8 cellular contexts compared by ENCODE assay signal in genomic region chr1:168637350-168637991, GRCh38.
DNase-seq lines count a peak whose midpoint lies in the region; ATAC-seq and TF ChIP-seq lines count a peak whose summit lies in the region.

No MANE protein-coding gene starts in this region.

- H3K23ac ChIP-seq in IMR-90 (ENCODE audit: low read depth, low read length) = no peak overlapping the region

- no peak overlapping the region for H4K8ac ChIP-seq in IMR-90 (ENCODE audit: low read depth in 2 of 2, low read length in 2 of 2)

- H3K9me3 ChIP-seq in IMR-90 (ENCODE audit: control insufficient read depth, insufficient read depth, low read length) = no peaks in the 10 kb centered on the region
- H3K9me3 ChIP-seq in Panc1 (ENCODE audit: control insufficient read depth, insufficient read depth, low read depth, low read length) = no peaks in the 10 kb centered on the region
- no peaks in the 10 kb centered on the region for H3K9me3 ChIP-seq in fibroblast of lung (ENCODE audit: control insufficient read depth, insufficient read depth, low read depth, low read length)

- in situ Hi-C loops in IMR-90 (cut with MboI; ENCODE audit: low sequenced_read_pairs) = no loop called here
- in situ Hi-C loops in Panc1 (cut with HindIII; ENCODE audit: low pct_unique_long_range_greater_than_20kb, low sequenced_read_pairs) = no loop called here

- H3K14ac ChIP-seq in IMR-90 (replicated peaks; ENCODE audit: low read depth, low read length) = no peak overlapping the region

- no peak overlapping the region for H2AK9ac ChIP-seq in IMR-90 (replicated peaks; ENCODE audit: low read depth, low read length, poor library complexity)

- H2AK5ac ChIP-seq in IMR-90 (ENCODE audit: low read depth, low read length) = no peak overlapping the region

- intact Hi-C loops in IMR-90 (cut with micrococcal nuclease) (loop anchor here (10.0 kb wide), 1 partner anchor 707 kb away; no protein-coding TSS in a partner anchor), Panc1 (cut with micrococcal nuclease; ENCODE audit: unreplicated experiment) (no loop called here)
- intact Hi-C loops in activated CD4-positive, alpha-beta memory T cell treated with anti-CD3 and anti-CD28 coated beads for 36 hours (cut with micrococcal nuclease) = no loop called here

- H2BK15ac ChIP-seq in IMR-90 (ENCODE audit: low read depth, low read length) = no peak overlapping the region

- H3K9me1 ChIP-seq in IMR-90 (ENCODE audit: insufficient read depth, low read length) = no peaks in the 10 kb centered on the region

- CTCF ChIA-PET in IMR-90 (lab: Yijun Ruan, JAX) (interaction anchor here (0.6 kb wide), 2 partner anchors 10 to 34 kb away, joined by 3 to 4 read pairs; no protein-coding TSS in a partner anchor), Panc1 (lab: Charles Lee) (no interaction called here)
- CTCF ChIA-PET in activated CD4-positive, alpha-beta memory T cell treated with anti-CD3 and anti-CD28 coated beads for 36 hours (lab: Charles Lee) = interaction anchor here (0.6 to 2.2 kb wide), 6 partner anchors 7 to 711 kb away, joined by 3 to 10 read pairs (median 6); no protein-coding TSS in a partner anchor

- H3K36me3 Mint-ChIP-seq in activated CD4-positive, alpha-beta memory T cell treated with anti-CD3 and anti-CD28 coated beads for 36 hours = no peaks in the 10 kb centered on the region

- H3K9ac ChIP-seq in IMR-90 (ENCODE audit: low read depth, low read length) (no peak overlapping the region), fibroblast of lung (ENCODE audit: insufficient read depth, low read length) (no peak overlapping the region)

- H3K27me3 Mint-ChIP-seq in activated CD4-positive, alpha-beta memory T cell treated with anti-CD3 and anti-CD28 coated beads for 36 hours = peaks cover 10% of the 10 kb centered on the region

- no peaks in the 10 kb centered on the region for H3K9me3 Mint-ChIP-seq in activated CD4-positive, alpha-beta memory T cell treated with anti-CD3 and anti-CD28 coated beads for 36 hours

- no peak for TF ChIP-seq POLR2A in IMR-90 (IDR thresholded peaks at IDR 0.05; ENCODE audit: low read depth, low read length)

- no peak overlapping the region for H2BK120ac ChIP-seq in IMR-90 (ENCODE audit: low read depth, low read length)

- H3K4me1 ChIP-seq in IMR-90 (ENCODE audit: control insufficient read depth, insufficient read depth, low read length) = no peaks in the 10 kb centered on the region
- no peaks in the 10 kb centered on the region for H3K4me1 ChIP-seq in Panc1 (ENCODE audit: control insufficient read depth, insufficient read depth, low read length)
- H3K4me1 ChIP-seq in fibroblast of lung (ENCODE audit: control insufficient read depth, extremely low read depth, insufficient read depth, low read length) = no peaks in the 10 kb centered on the region

- H2BK5ac ChIP-seq in IMR-90 (ENCODE audit: low read depth, low read length, poor library complexity, severe bottlenecking) = no peak overlapping the region

- no peaks in the 10 kb centered on the region for H3K4me1 Mint-ChIP-seq in activated CD4-positive, alpha-beta memory T cell treated with anti-CD3 and anti-CD28 coated beads for 36 hours (ENCODE audit: low read depth)

- H3K27me3 ChIP-seq in IMR-90 (ENCODE audit: control insufficient read depth, insufficient read depth, low read length) (no peaks in the 10 kb centered on the region), Panc1 (ENCODE audit: control insufficient read depth, insufficient read depth, low read length) (peaks cover 2% of the 10 kb centered on the region; the same call in 1 of the 2 replicates), fibroblast of lung (ENCODE audit: control insufficient read depth, insufficient read depth, low read length) (no peaks in the 10 kb centered on the region)

- H4K5ac ChIP-seq in IMR-90 (ENCODE audit: low read depth, low read length) = no peak overlapping the region

- ATAC-seq in IMR-90 (ENCODE audit: low read depth) = peak; percentile 21; the same call in 1 of the 2 replicates
- no peak for ATAC-seq in Panc1
- no peak for ATAC-seq in GM19452 (IDR thresholded peaks at IDR 0.05; ENCODE audit: unreplicated experiment)

- no TSS peak for BruUV-seq in IMR-90 (replicated peaks; lab: Mats Ljungman, UMichigan)
- BruUV-seq in Panc1 (replicated peaks; lab: Mats Ljungman, UMichigan) = no TSS peak

- no peak overlapping the region for H3K4me3 ChIP-seq in IMR-90 (ENCODE audit: insufficient read depth, low read depth, low read length)
- H3K4me3 ChIP-seq in Panc1 (ENCODE audit: low read depth in 2 of 2, low read length in 2 of 2) = no peak overlapping the region
- no peak overlapping the region for H3K4me3 ChIP-seq in fibroblast of lung (replicated peaks in 1 of 4; ENCODE audit: control extremely low read depth in 1 of 4, insufficient read depth in 1 of 4, low read depth in 3 of 4, low read length in 4 of 4)

- no peak overlapping the region for H3K4me3 Mint-ChIP-seq in activated CD4-positive, alpha-beta memory T cell treated with anti-CD3 and anti-CD28 coated beads for 36 hours

- H3K79me1 ChIP-seq in IMR-90 (ENCODE audit: low read depth in 1 of 2, low read length in 2 of 2) = no peaks in the 10 kb centered on the region

- H3K36me3 ChIP-seq in IMR-90 (ENCODE audit: control insufficient read depth, insufficient read depth, low read length) (no peaks in the 10 kb centered on the region), Panc1 (ENCODE audit: control insufficient read depth, insufficient read depth, low read length) (no peaks in the 10 kb centered on the region), fibroblast of lung (ENCODE audit: control insufficient read depth, insufficient read depth, low read length) (no peaks in the 10 kb centered on the region)

- H2AFZ ChIP-seq in IMR-90 (replicated peaks; ENCODE audit: low read length, poor library complexity) (no peak overlapping the region), fibroblast of lung (ENCODE audit: low read length) (no peak overlapping the region)

- DNase-seq in Daoy (ENCODE audit: low read depth) (peak; percentile 67), IMR-90 (peak; percentile 38), Panc1 (ENCODE audit: low read depth, low spot score) (peak; percentile 38), fibroblast of lung (ENCODE audit: low read depth in 2 of 2) (peak in 1 of 2 donors; percentile 42), putamen (ENCODE audit: low spot score) (peak; percentile 25)
- no peak for DNase-seq in activated CD4-positive, alpha-beta memory T cell treated with anti-CD3 and anti-CD28 coated beads for 36 hours
- no peak for DNase-seq in activated CD8-positive, alpha-beta memory T cell treated with anti-CD3 and anti-CD28 coated beads, Interleukin-2, amount 50 U/mL, for 48 hours

- TF ChIP-seq CTCF in IMR-90 (conservative IDR thresholded peaks at IDR 0.05; ENCODE audit: low read depth, low read length) (peak; percentile 52), Panc1 (IDR thresholded peaks at IDR 0.05) (peak; percentile 67), fibroblast of lung (conservative IDR thresholded peaks at IDR 0.05 in 1 of 2, IDR thresholded peaks at IDR 0.05 in 1 of 2; ENCODE audit: low read depth in 1 of 2, low read length in 2 of 2) (peak; percentile 42 to 67)

- H3K56ac ChIP-seq in IMR-90 (ENCODE audit: extremely low read depth, insufficient read depth, low read length) = no peak overlapping the region

- H4K20me1 ChIP-seq in IMR-90 (ENCODE audit: insufficient read depth, low read length) (no peaks in the 10 kb centered on the region), fibroblast of lung (ENCODE audit: control insufficient read depth, extremely low read depth, insufficient read depth, low read length) (no peaks in the 10 kb centered on the region)

- no peak overlapping the region for H3K27ac Mint-ChIP-seq in activated CD4-positive, alpha-beta memory T cell treated with anti-CD3 and anti-CD28 coated beads for 36 hours

- peak; percentile 29; the same call in 1 of the 2 replicates for TF ChIP-seq RAD21 in IMR-90 (IDR thresholded peaks at IDR 0.05; ENCODE audit: low read length)

- dilution Hi-C loops in IMR-90 (cut with HindIII; ENCODE audit: low sequenced_read_pairs, unreplicated experiment) = no loop called here

- H4K91ac ChIP-seq in IMR-90 (ENCODE audit: insufficient read depth, low read depth, low read length) = no peak overlapping the region

- H3K27ac ChIP-seq in IMR-90 (ENCODE audit: insufficient read depth, low read length) (no peak overlapping the region), Panc1 (ENCODE audit: low read length) (no peak overlapping the region), fibroblast of lung (ENCODE audit: insufficient read depth, low read length) (no peak overlapping the region)

- WGBS in IMR-90 (ENCODE audit: extremely low coverage in 2 of 2, insufficient read length in 1 of 2), 2 experiments = 50% methylated on average over 1 of the region's 5 CpGs; no CpG with 5 or more reads in 1 of the 2 experiments

- H3K4ac ChIP-seq in IMR-90 (ENCODE audit: low read depth, low read length) = no peak overlapping the region

- no peaks in the 10 kb centered on the region for H3K79me2 ChIP-seq in fibroblast of lung (ENCODE audit: control insufficient read depth, insufficient read depth, low read length)

- no peak overlapping the region for H3K4me2 ChIP-seq in IMR-90 (ENCODE audit: low read depth, low read length)
- no peak overlapping the region for H3K4me2 ChIP-seq in fibroblast of lung (ENCODE audit: extremely low read depth, insufficient read depth, low read length)

- H2BK20ac ChIP-seq in IMR-90 (ENCODE audit: low read depth, low read length) = no peak overlapping the region

- POLR2A ChIA-PET in IMR-90 (lab: Charles Lee; ENCODE audit: unreplicated experiment) = no interaction called here
- POLR2A ChIA-PET in Panc1 (lab: Charles Lee) = no interaction called here
- POLR2A ChIA-PET in activated CD4-positive, alpha-beta memory T cell treated with anti-CD3 and anti-CD28 coated beads for 36 hours (lab: Charles Lee) = no interaction called here

- no peak overlapping the region for H3K18ac ChIP-seq in IMR-90 (ENCODE audit: low read depth, low read length)

TF ChIP-seq in IMR-90, 13 proteins besides CTCF, POLR2A, EP300 and RAD21:
- 0 out of 2 replicates have a peak, but pooled peaks have one; percentile 7 for TF ChIP-seq SMC3 (IDR thresholded peaks at IDR 0.05; ENCODE audit: low read depth, low read length)
- TF ChIP-seq NFE2L2 (IDR thresholded peaks at IDR 0.05; ENCODE audit: low read depth, low read length) = no peak

Comparison
In these comparisons a context has a peak if more than half of its experiments do, and no peak if none do; other contexts are left out.
1. DNase-seq: peak in Daoy (single experiment), IMR-90 (single experiment), Panc1 (single experiment) and putamen (single experiment); none in activated CD4-positive, alpha-beta memory T cell treated with anti-CD3 and anti-CD28 coated beads for 36 hours (single experiment) and activated CD8-positive, alpha-beta memory T cell treated with anti-CD3 and anti-CD28 coated beads, Interleukin-2, amount 50 U/mL, for 48 hours (single experiment).
2. Peak in every context shown above with its lines, with median percentiles within 50 percentile points of each other: CTCF ChIP-seq.